In the genomic region with DNA sequence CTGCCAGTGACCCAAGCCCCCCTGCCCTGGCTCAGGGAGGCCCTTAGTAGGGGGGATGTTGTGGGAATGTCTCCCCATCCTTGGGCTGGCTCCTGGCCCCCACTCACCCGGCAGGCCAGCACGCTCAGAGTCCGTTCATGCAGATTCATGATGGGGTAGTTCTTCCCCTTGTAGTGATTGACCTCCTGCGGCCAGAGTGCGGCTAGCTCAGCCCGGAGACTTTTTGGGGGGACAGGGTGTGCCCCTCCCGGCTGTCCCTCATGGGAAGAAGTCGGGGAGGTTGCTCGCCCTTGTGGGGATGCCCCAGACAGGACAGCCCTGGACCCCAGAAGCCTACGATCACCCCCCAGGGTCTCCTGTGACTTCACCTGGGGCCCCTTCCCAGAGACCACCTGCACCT, we compare ENCODE assay signal across 28 cellular contexts. TPM values are rescaled to one million over a fixed set of nuclear protein-coding genes. Genes with fewer than 3 reads are reported as not detected.
"Had no signal": no experiment of that assay in that cellular context is flagged by ENCODE, and none has a peak within 500 bp of the region (broad histone marks: within the 10 kb centered on the region; RNA-seq: fewer than 3 reads in every experiment).

No MANE protein-coding gene starts in this region.

- H3K4me2 ChIP-seq: neural progenitor cell, smooth muscle cell had no signal

- H3K9me3 ChIP-seq: left lung, neutrophil, ovary, right atrium auricular region, right lobe of liver, tibial nerve, upper lobe of left lung, vagina had no signal

- DNase-seq: hippocampal formation; left colon; mesendoderm; naive B cell; natural killer cell; nephron progenitor cell; occipital lobe; stimulated activated CD4-positive, alpha-beta T cell treated with anti-CD3 and anti-CD28 coated beads, Interleukin-1b, Interleukin-23, amount 100 ng/mL, for 48 hours; stimulated activated CD4-positive, alpha-beta T cell treated with anti-CD3 and anti-CD28 coated beads, Interleukin-2, amount 100 ng/mL, for 48 hours; stimulated activated CD4-positive, alpha-beta T cell treated with anti-CD3 and anti-CD28 coated beads, Interleukin-4, amount 100 ng/mL, for 4 hours; stimulated activated CD8-positive, alpha-beta memory T cell treated with anti-CD3 and anti-CD28 coated beads, Interleukin-4, amount 100 ng/mL, for 48 hours; stimulated activated naive CD4-positive, alpha-beta T cell treated with Interleukin-2 at 50 U/mL for 16 hours; stimulated activated naive CD8-positive, alpha-beta T cell treated with anti-CD3 and anti-CD28 coated beads, Interleukin-15, amount 100 ng/mL, for 72 hours; substantia nigra had no signal

- H3K27me3 ChIP-seq: ovary, right atrium auricular region, right lobe of liver, upper lobe of left lung, vagina had no signal

- H3K9me3 Mint-ChIP-seq: mesothelial cell of epicardium; naive B cell; natural killer cell; nephron progenitor cell; neural progenitor cell; stimulated activated memory B cell treated with anti-CD40 and anti-IgM and Interleukin-4, amounts not matched to agents 10 μg/mL and 1 μg/mL and 100 μg/mL, for 72 hours; stimulated activated naive CD8-positive, alpha-beta T cell treated with anti-CD3 and anti-CD28 coated beads, Interleukin-15, amount 100 ng/mL, for 72 hours had no signal

- FAIRE-seq: keratinocyte had no signal

- H3K36me3 ChIP-seq: neural progenitor cell, ovary, right atrium auricular region had no signal

- H3K9ac ChIP-seq: neural progenitor cell had no signal

- H3K4me3 ChIP-seq: left lung, lung, neural progenitor cell, ovary, right atrium auricular region, right lobe of liver, smooth muscle cell, tibial nerve, upper lobe of left lung, vagina had no signal

- H3K36me3 Mint-ChIP-seq: mesothelial cell of epicardium, natural killer cell had no signal

- H2AFZ ChIP-seq: neural progenitor cell had no signal

- H3K27ac ChIP-seq: left lung, neural progenitor cell, neutrophil, ovary, right atrium auricular region, right lobe of liver, tibial nerve, upper lobe of left lung, vagina had no signal

- H3K4me3 Mint-ChIP-seq: mesothelial cell of epicardium; naive B cell; natural killer cell; nephron progenitor cell; neural progenitor cell; stimulated activated memory B cell treated with anti-CD40 and anti-IgM and Interleukin-4, amounts not matched to agents 10 μg/mL and 1 μg/mL and 100 μg/mL, for 72 hours; stimulated activated naive CD8-positive, alpha-beta T cell treated with anti-CD3 and anti-CD28 coated beads, Interleukin-15, amount 100 ng/mL, for 72 hours had no signal

- ATAC-seq: left colon; left lung; natural killer cell; right lobe of liver; stimulated activated memory B cell treated with anti-CD40 and anti-IgM and Interleukin-4, amounts not matched to agents 10 μg/mL and 1 μg/mL and 100 μg/mL, for 72 hours; stimulated activated naive CD8-positive, alpha-beta T cell treated with anti-CD3 and anti-CD28 coated beads, Interleukin-15, amount 100 ng/mL, for 72 hours had no signal

RNA-seq across cellular contexts. Expression of a gene that starts 4.0 kb away (rescaled TPM):
- polyA plus RNA-seq: keratinocyte had no signal
